11 cellular contexts compared by ENCODE assay signal in genomic region chr22:49951001-49951677, GRCh38. TPM values are rescaled to one million over a fixed set of nuclear protein-coding genes. Genes with fewer than 3 reads are reported as not detected.
A peak's percentile ranks its signal among the peaks of the same experiment; 100 is the strongest.
DNase-seq lines count a peak whose midpoint lies in the region; ATAC-seq, FAIRE-seq and TF ChIP-seq lines count a peak whose summit lies in the region.
"Had no signal": no experiment of that assay in that cellular context is flagged by ENCODE, and none has a peak within 500 bp of the region (broad histone marks: within the 10 kb centered on the region; RNA-seq: fewer than 3 reads in every experiment).

No MANE protein-coding gene starts in this region.

- CTCF ChIA-PET in HepG2 (lab: Yijun Ruan, JAX; ENCODE audit: low intra/inter-chr PET ratio, low total read pairs), result no interaction called here
- CTCF ChIA-PET in activated naive CD4-positive, alpha-beta T cell treated with anti-CD3 and anti-CD28 coated beads for 36 hours (lab: Charles Lee), result no interaction called here

- in situ Hi-C loops in HepG2 (cut with HindIII; ENCODE audit: extremely low pct_ligation_motif_present, low pct_unique_long_range_greater_than_20kb), result no loop called here

- H3K27ac Mint-ChIP-seq in activated naive CD4-positive, alpha-beta T cell treated with anti-CD3 and anti-CD28 coated beads for 36 hours, result no peak overlapping the region
- H3K27ac Mint-ChIP-seq: neural progenitor cell had no signal

- no peaks in the 10 kb centered on the region for H4K20me1 ChIP-seq in HepG2 (ENCODE audit: insufficient read depth, low read length)

- no peak for TF ChIP-seq CTCF in HepG2 (CRISPR knock-in tag; IDR thresholded peaks at IDR 0.05)

- H3K9me3 ChIP-seq in HepG2 (ENCODE audit: low read length), result no peaks in the 10 kb centered on the region

- 19% methylated on average over 11 of the region's 28 CpGs for WGBS in HepG2 (ENCODE audit: low lambda C conversion rate)
- WGBS in urinary bladder, result 79% methylated on average over 28 of the region's 28 CpGs

- H3K9ac ChIP-seq in HepG2 (ENCODE audit: insufficient read depth, low read depth, low read length), result peak overlapping the region; percentile 78
- H3K9ac ChIP-seq: neural progenitor cell had no signal

- TF ChIP-seq POLR2A in HepG2 (IDR thresholded peaks at IDR 0.05; ENCODE audit: insufficient read depth in 1 of 2, low read depth in 2 of 2, low read length in 2 of 2), result no peak

- BruUV-seq in HepG2 (replicated peaks; lab: Mats Ljungman, UMichigan), result no TSS peak

- H3K4me1 ChIP-seq in HepG2 (ENCODE audit: insufficient read depth, low read length) (peaks cover 95% of the 10 kb centered on the region), urinary bladder (ENCODE audit: insufficient read depth) (no peaks in the 10 kb centered on the region)

- peak overlapping the region; percentile 54 to 77 (median 56); a peak in 5 of 6 replicates for H3K4me3 ChIP-seq in HepG2 (replicated peaks in 1 of 3; ENCODE audit: insufficient read depth in 1 of 3, low read depth in 2 of 3, low read length in 3 of 3)
- no peak overlapping the region for H3K4me3 ChIP-seq in urinary bladder (ENCODE audit: low read depth, low read length)
- H3K4me3 ChIP-seq: neural progenitor cell had no signal

- no peaks in the 10 kb centered on the region for H3K36me3 ChIP-seq in HepG2 (replicated peaks in 1 of 2; ENCODE audit: control insufficient read depth in 1 of 2, insufficient read depth in 2 of 2, low read length in 2 of 2)
- no peaks in the 10 kb centered on the region for H3K36me3 ChIP-seq in urinary bladder (ENCODE audit: insufficient read depth)
- H3K36me3 ChIP-seq: neural progenitor cell had no signal

- no peaks in the 10 kb centered on the region for H3K36me3 Mint-ChIP-seq in activated naive CD4-positive, alpha-beta T cell treated with anti-CD3 and anti-CD28 coated beads for 36 hours (ENCODE audit: low read depth)
- H3K36me3 Mint-ChIP-seq: neural progenitor cell had no signal

- no peaks in the 10 kb centered on the region for H3K4me1 Mint-ChIP-seq in activated naive CD4-positive, alpha-beta T cell treated with anti-CD3 and anti-CD28 coated beads for 36 hours (ENCODE audit: low read depth)

- no peaks in the 10 kb centered on the region for H3K79me2 ChIP-seq in HepG2 (ENCODE audit: insufficient read depth, low read length)

- FAIRE-seq in HepG2 (lab: Jason Lieb, UNC), result no peak

- no peaks in the 10 kb centered on the region for H3K27me3 Mint-ChIP-seq in activated naive CD4-positive, alpha-beta T cell treated with anti-CD3 and anti-CD28 coated beads for 36 hours (ENCODE audit: low read depth)

- TF ChIP-seq RAD21 in HepG2 (CRISPR knock-in tag; IDR thresholded peaks at IDR 0.05), result no peak

- TF ChIP-seq EP300 in HepG2 (IDR thresholded peaks at IDR 0.05; ENCODE audit: low read depth in 2 of 2, low read length in 2 of 2), result no peak
- no peak for TF ChIP-seq EP300 in HepG2 (CRISPR knock-in tag; IDR thresholded peaks at IDR 0.05; ENCODE audit: borderline replicate concordance)

- no peak for ATAC-seq in Right ventricle myocardium inferior
- no peak for ATAC-seq in Right ventricle myocardium superior (ENCODE audit: poor library complexity)
- ATAC-seq in HepG2, result no peak

- peak overlapping the region; percentile 81 for H3K4me2 ChIP-seq in HepG2 (ENCODE audit: low read depth, low read length)
- H3K4me2 ChIP-seq: neural progenitor cell had no signal

- H2AFZ ChIP-seq in HepG2 (ENCODE audit: low read length), result no peak overlapping the region
- H2AFZ ChIP-seq: neural progenitor cell had no signal

- H3K4me3 Mint-ChIP-seq in activated naive CD4-positive, alpha-beta T cell treated with anti-CD3 and anti-CD28 coated beads for 36 hours, result no peak overlapping the region
- H3K4me3 Mint-ChIP-seq: neural progenitor cell had no signal

- H3K27ac ChIP-seq in HepG2 (ENCODE audit: extremely low read length, insufficient read depth, low read length) (peak overlapping the region; percentile 68), urinary bladder (ENCODE audit: low read depth) (peak overlapping the region; percentile 84)
- H3K27ac ChIP-seq: neural progenitor cell had no signal

- no peaks in the 10 kb centered on the region for H3K9me3 Mint-ChIP-seq in activated naive CD4-positive, alpha-beta T cell treated with anti-CD3 and anti-CD28 coated beads for 36 hours
- H3K9me3 Mint-ChIP-seq: neural progenitor cell had no signal

- DNase-seq in Right ventricle myocardium inferior (ENCODE audit: missing footprints) (peak; percentile 68), Right ventricle myocardium superior (no peak), SHP77 (lab: John Stamatoyannopoulos, UW) (peak; percentile 78 to 94), HepG2 (ENCODE audit: low spot score) (no peak), T-helper 2 cell (no peak), NCI-H187 (lab: John Stamatoyannopoulos, UW) (no peak)
- DNase-seq in activated naive CD4-positive, alpha-beta T cell treated with anti-CD3 and anti-CD28 coated beads for 36 hours, result no peak
- DNase-seq: C1 segment of cervical spinal cord, foreskin melanocyte had no signal

- intact Hi-C loops in Right ventricle myocardium inferior (cut with DNase I), result no loop called here
- intact Hi-C loops in Right ventricle myocardium superior (cut with DNase I), result no loop called here
- intact Hi-C loops in HepG2 (cut with micrococcal nuclease; ENCODE audit: unreplicated experiment), result no loop called here
- intact Hi-C loops in activated naive CD4-positive, alpha-beta T cell treated with anti-CD3 and anti-CD28 coated beads for 36 hours (cut with micrococcal nuclease), result no loop called here

- POLR2A ChIA-PET in HepG2 (lab: Yijun Ruan, JAX), result interaction anchor here (1.0 to 18.6 kb wide), 5 partner anchors 8 to 33 kb away, joined by 4 to 722 read pairs (median 22); partner anchors contain the start of genes ALG12, CRELD2 and PIM3

- no peaks in the 10 kb centered on the region for H3K27me3 ChIP-seq in HepG2 (ENCODE audit: control insufficient read depth in 1 of 2, insufficient read depth in 2 of 2, low read length in 2 of 2)
- H3K27me3 ChIP-seq: neural progenitor cell had no signal

RNA-seq across cellular contexts. Expression of gene PIM3, which starts 9.4 kb away (rescaled TPM):
- 56.9 TPM for total RNA-seq in Right ventricle myocardium inferior
- total RNA-seq in Right ventricle myocardium superior, result 61.5 TPM
- total RNA-seq in HepG2 (2016; rRNA removed; fragmentation: Illumina TruSeq; extraction: Trizol), result 18.2 and 31.2 TPM in 2 replicates
- total RNA-seq in HepG2 (2016; cell fraction: cytosol; rRNA removed; fragmentation: Illumina TruSeq; extraction: Trizol; ENCODE audit: low read depth), result 12.4 and 12.6 TPM in 2 replicates
- 17.3 and 32.7 TPM in 2 replicates for total RNA-seq in HepG2 (2016; cell fraction: insoluble cytoplasmic fraction; rRNA removed; fragmentation: Illumina TruSeq; extraction: Trizol)
- total RNA-seq in HepG2 (2016; cell fraction: membrane; rRNA removed; fragmentation: Illumina TruSeq; extraction: Trizol), result 27.1 and 31.2 TPM in 2 replicates
- total RNA-seq in HepG2 (2016; cell fraction: nucleus; rRNA removed; fragmentation: Illumina TruSeq; extraction: Trizol), result 24.6 and 30.5 TPM in 2 replicates
- polyA plus RNA-seq in HepG2 (2011; rRNA removed), result 21.6 and 24.1 TPM in 2 replicates
- 21.4 and 47.8 TPM in 2 replicates for polyA plus RNA-seq in HepG2 (2011; cell fraction: cytosol; rRNA removed)
- polyA plus RNA-seq in HepG2 (2011; cell fraction: nucleus; rRNA removed), result 121 and 136 TPM in 2 replicates
- polyA plus RNA-seq in HepG2 (2012), result 22.6 and 36.4 TPM in 2 replicates
- polyA plus RNA-seq in HepG2 (2016; cell fraction: cytosol; fragmentation: Illumina TruSeq; extraction: Trizol; ENCODE audit: low read depth), result 7.3 and 9.3 TPM in 2 replicates
- 21.4 and 25.4 TPM in 2 replicates for polyA plus RNA-seq in HepG2 (2016; cell fraction: insoluble cytoplasmic fraction; fragmentation: Illumina TruSeq; extraction: Trizol; ENCODE audit: low read depth)
- polyA plus RNA-seq in HepG2 (2016; cell fraction: membrane; fragmentation: Illumina TruSeq; extraction: Trizol; ENCODE audit: low read depth), result 17.2 and 17.8 TPM in 2 replicates
- polyA plus RNA-seq in HepG2 (2016; cell fraction: nucleus; fragmentation: Illumina TruSeq; extraction: Trizol; ENCODE audit: insufficient read depth, low read depth), result 62.7 and 63.0 TPM in 2 replicates
- 8.8 and 50.3 TPM in 2 replicates for polyA minus RNA-seq in HepG2 (2011; rRNA and poly(A)+ RNA removed; ENCODE audit: low replicate concordance)
- polyA minus RNA-seq in HepG2 (2011; cell fraction: cytosol; rRNA and poly(A)+ RNA removed), result 23.0 and 37.5 TPM in 2 replicates
- polyA minus RNA-seq in HepG2 (2011; cell fraction: nucleus; rRNA and poly(A)+ RNA removed), result 17.0 and 22.8 TPM in 2 replicates
- 17.1 TPM for total RNA-seq in urinary bladder
- polyA plus RNA-seq in urinary bladder, result 74.5 TPM
- total RNA-seq in activated naive CD4-positive, alpha-beta T cell treated with anti-CD3 and anti-CD28 coated beads for 36 hours, result 100 to 1,000 TPM; 202 to 210 TPM

RNA-seq across cellular contexts. Expression of gene CRELD2, which starts 32.7 kb away (rescaled TPM):
- total RNA-seq in Right ventricle myocardium inferior (30.6 TPM), Right ventricle myocardium superior (22.1 TPM), HepG2 (2016; rRNA removed; fragmentation: Illumina TruSeq; extraction: Trizol) (19.6 and 44.7 TPM in 2 replicates), urinary bladder (19.3 TPM)
- total RNA-seq in HepG2 (2016; cell fraction: cytosol; rRNA removed; fragmentation: Illumina TruSeq; extraction: Trizol; ENCODE audit: low read depth), result 22.4 and 24.2 TPM in 2 replicates
- 18.8 and 46.8 TPM in 2 replicates for total RNA-seq in HepG2 (2016; cell fraction: insoluble cytoplasmic fraction; rRNA removed; fragmentation: Illumina TruSeq; extraction: Trizol)
- 27.6 and 29.9 TPM in 2 replicates for total RNA-seq in HepG2 (2016; cell fraction: membrane; rRNA removed; fragmentation: Illumina TruSeq; extraction: Trizol)
- 35.5 and 40.6 TPM in 2 replicates for total RNA-seq in HepG2 (2016; cell fraction: nucleus; rRNA removed; fragmentation: Illumina TruSeq; extraction: Trizol)
- polyA plus RNA-seq in HepG2 (2011; rRNA removed) (17.2 and 20.2 TPM in 2 replicates), urinary bladder (37.3 TPM)
- 16.7 and 25.6 TPM in 2 replicates for polyA plus RNA-seq in HepG2 (2011; cell fraction: cytosol; rRNA removed)
- 44.2 and 48.8 TPM in 2 replicates for polyA plus RNA-seq in HepG2 (2011; cell fraction: nucleus; rRNA removed)
- polyA plus RNA-seq in HepG2 (2012), result 9.4 and 10.2 TPM in 2 replicates
- 25.8 and 29.9 TPM in 2 replicates for polyA plus RNA-seq in HepG2 (2016; cell fraction: cytosol; fragmentation: Illumina TruSeq; extraction: Trizol; ENCODE audit: low read depth)
- 22.7 and 25.1 TPM in 2 replicates for polyA plus RNA-seq in HepG2 (2016; cell fraction: insoluble cytoplasmic fraction; fragmentation: Illumina TruSeq; extraction: Trizol; ENCODE audit: low read depth)
- 26.9 and 27.0 TPM in 2 replicates for polyA plus RNA-seq in HepG2 (2016; cell fraction: membrane; fragmentation: Illumina TruSeq; extraction: Trizol; ENCODE audit: low read depth)
- 89.1 and 100 TPM in 2 replicates for polyA plus RNA-seq in HepG2 (2016; cell fraction: nucleus; fragmentation: Illumina TruSeq; extraction: Trizol; ENCODE audit: insufficient read depth, low read depth)
- 6.9 and 14.7 TPM in 2 replicates for polyA minus RNA-seq in HepG2 (2011; rRNA and poly(A)+ RNA removed; ENCODE audit: low replicate concordance)
- 4.4 and 5.2 TPM in 2 replicates for polyA minus RNA-seq in HepG2 (2011; cell fraction: cytosol; rRNA and poly(A)+ RNA removed)
- polyA minus RNA-seq in HepG2 (2011; cell fraction: nucleus; rRNA and poly(A)+ RNA removed), result 4.5 and 4.7 TPM in 2 replicates
- total RNA-seq in activated naive CD4-positive, alpha-beta T cell treated with anti-CD3 and anti-CD28 coated beads for 36 hours, result 10 to 100 TPM; 15.3 to 16.2 TPM

RNA-seq across cellular contexts. Expression of gene ALG12, which starts 32.9 kb away (rescaled TPM):
- total RNA-seq in Right ventricle myocardium inferior, result 16.4 TPM
- 13.8 TPM for total RNA-seq in Right ventricle myocardium superior
- total RNA-seq in HepG2 (2016; rRNA removed; fragmentation: Illumina TruSeq; extraction: Trizol), result 6.6 and 15.8 TPM in 2 replicates
- 1.5 and 3.0 TPM in 2 replicates for total RNA-seq in HepG2 (2016; cell fraction: cytosol; rRNA removed; fragmentation: Illumina TruSeq; extraction: Trizol; ENCODE audit: low read depth)
- 6.8 and 15.6 TPM in 2 replicates for total RNA-seq in HepG2 (2016; cell fraction: insoluble cytoplasmic fraction; rRNA removed; fragmentation: Illumina TruSeq; extraction: Trizol)
- 6.4 and 10.5 TPM in 2 replicates for total RNA-seq in HepG2 (2016; cell fraction: membrane; rRNA removed; fragmentation: Illumina TruSeq; extraction: Trizol)
- total RNA-seq in HepG2 (2016; cell fraction: nucleus; rRNA removed; fragmentation: Illumina TruSeq; extraction: Trizol), result 10.6 and 14.2 TPM in 2 replicates
- 7.8 and 9.5 TPM in 2 replicates for polyA plus RNA-seq in HepG2 (2011; rRNA removed)
- polyA plus RNA-seq in HepG2 (2011; cell fraction: cytosol; rRNA removed), result 5.9 and 6.1 TPM in 2 replicates
- polyA plus RNA-seq in HepG2 (2011; cell fraction: nucleus; rRNA removed), result 25.1 and 26.7 TPM in 2 replicates
- 9.4 and 10.0 TPM in 2 replicates for polyA plus RNA-seq in HepG2 (2012)
- polyA plus RNA-seq in HepG2 (2016; cell fraction: cytosol; fragmentation: Illumina TruSeq; extraction: Trizol; ENCODE audit: low read depth), result 2.9 and 3.3 TPM in 2 replicates
- 6.1 and 6.8 TPM in 2 replicates for polyA plus RNA-seq in HepG2 (2016; cell fraction: insoluble cytoplasmic fraction; fragmentation: Illumina TruSeq; extraction: Trizol; ENCODE audit: low read depth)
- 5.6 and 6.9 TPM in 2 replicates for polyA plus RNA-seq in HepG2 (2016; cell fraction: membrane; fragmentation: Illumina TruSeq; extraction: Trizol; ENCODE audit: low read depth)
- polyA plus RNA-seq in HepG2 (2016; cell fraction: nucleus; fragmentation: Illumina TruSeq; extraction: Trizol; ENCODE audit: insufficient read depth, low read depth), result 26.3 and 30.4 TPM in 2 replicates
- 5.8 and 12.8 TPM in 2 replicates for polyA minus RNA-seq in HepG2 (2011; rRNA and poly(A)+ RNA removed; ENCODE audit: low replicate concordance)
- 5.7 and 7.1 TPM in 2 replicates for polyA minus RNA-seq in HepG2 (2011; cell fraction: cytosol; rRNA and poly(A)+ RNA removed)
- 3.4 and 4.5 TPM in 2 replicates for polyA minus RNA-seq in HepG2 (2011; cell fraction: nucleus; rRNA and poly(A)+ RNA removed)
- 20.4 TPM for total RNA-seq in urinary bladder
- 18.5 TPM for polyA plus RNA-seq in urinary bladder
- 1 to 10 TPM; 7.4 to 9.6 TPM for total RNA-seq in activated naive CD4-positive, alpha-beta T cell treated with anti-CD3 and anti-CD28 coated beads for 36 hours

Comparison
In these comparisons a context has a peak if more than half of its experiments do, and no peak if none do; other contexts are left out.
1. DNase-seq: peak in Right ventricle myocardium inferior (single experiment) and SHP77 (2 of 2); none in Right ventricle myocardium superior (single experiment), HepG2 (single experiment), T-helper 2 cell (0 of 5), NCI-H187 (0 of 2) and activated naive CD4-positive, alpha-beta T cell treated with anti-CD3 and anti-CD28 coated beads for 36 hours (single experiment).